ENCODE assay signal across 29 cellular contexts in the genomic region with DNA sequence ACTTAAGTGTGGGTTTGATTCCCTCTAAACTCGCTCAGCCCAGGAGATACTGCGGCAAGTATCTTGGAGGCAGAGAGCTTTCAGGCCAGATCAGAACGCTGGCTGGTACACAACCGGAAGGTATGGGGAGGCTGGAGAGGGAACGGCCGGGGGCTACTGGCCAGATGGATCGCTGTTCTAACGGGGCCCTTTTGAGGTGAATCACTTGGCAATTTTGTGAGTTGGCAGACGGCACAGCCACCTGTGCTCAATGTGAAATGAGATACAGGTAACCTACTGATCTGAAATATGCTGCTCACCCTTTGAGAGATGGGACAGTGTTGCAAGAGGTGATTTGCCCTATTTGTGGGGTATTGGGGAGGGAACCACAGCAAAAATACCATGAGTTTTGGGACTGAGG.
"Had no signal": no experiment of that assay in that cellular context is flagged by ENCODE, and none has a peak within 500 bp of the region (broad histone marks: within the 10 kb centered on the region; RNA-seq: fewer than 3 reads in every experiment).

No MANE protein-coding gene starts in this region.

- H3K27ac ChIP-seq: neutrophil, ovary, parathyroid adenoma, psoas muscle, right lobe of liver, sigmoid colon, stomach, thoracic aorta, thyroid gland, tibial nerve, upper lobe of left lung, vagina had no signal

- H3K36me3 Mint-ChIP-seq: natural killer cell treated with Interleukin-12 subunit alpha and Interleukin-12 subunit beta and Interleukin-15 and Interleukin-18, amount 100 ng/mL, for 72 hours; stimulated activated effector memory CD8-positive, alpha-beta T cell treated with anti-CD3 and anti-CD28 coated beads, Interleukin-12 subunit alpha, Interleukin-12 subunit beta, amount 100 ng/mL, for 72 hours; stimulated activated naive B cell treated with anti-CD40 and anti-IgM and Interleukin-4, amounts not matched to agents 10 μg/mL and 1 μg/mL and 100 μg/mL, for 72 hours had no signal

- H3K27me3 ChIP-seq: neutrophil, ovary, right lobe of liver, sigmoid colon, stomach, thyroid gland, tibial nerve, upper lobe of left lung, vagina had no signal

- H3K27me3 Mint-ChIP-seq: natural killer cell treated with Interleukin-12 subunit alpha and Interleukin-12 subunit beta and Interleukin-15 and Interleukin-18, amount 100 ng/mL, for 72 hours; stimulated activated naive B cell treated with anti-CD40 and anti-IgM and Interleukin-4, amounts not matched to agents 10 μg/mL and 1 μg/mL and 100 μg/mL, for 72 hours; stimulated activated naive CD8-positive, alpha-beta T cell treated with anti-CD3 and anti-CD28 coated beads, Interleukin-15, Interleukin-2, amounts not matched to agents 100 ng/mL and 50 ng/mL, for 24 hours had no signal

- H3K4me1 ChIP-seq: parathyroid adenoma, psoas muscle, right lobe of liver, sigmoid colon, stomach, thyroid gland, tibial nerve, upper lobe of left lung, vagina had no signal

- H3K4me3 Mint-ChIP-seq: natural killer cell treated with Interleukin-12 subunit alpha and Interleukin-12 subunit beta and Interleukin-15 and Interleukin-18, amount 100 ng/mL, for 72 hours; nephron progenitor cell; neural crest cell; stimulated activated effector memory CD8-positive, alpha-beta T cell treated with anti-CD3 and anti-CD28 coated beads, Interleukin-12 subunit alpha, Interleukin-12 subunit beta, amount 100 ng/mL, for 72 hours; stimulated activated naive B cell treated with anti-CD40 and anti-IgM and Interleukin-4, amounts not matched to agents 10 μg/mL and 1 μg/mL and 100 μg/mL, for 72 hours; stimulated activated naive CD8-positive, alpha-beta T cell treated with anti-CD3 and anti-CD28 coated beads, Interleukin-15, Interleukin-2, amounts not matched to agents 100 ng/mL and 50 ng/mL, for 24 hours had no signal

- H3K4me3 ChIP-seq: ovary, psoas muscle, right lobe of liver, sigmoid colon, stomach, thoracic aorta, thyroid gland, tibial nerve, upper lobe of left lung, vagina had no signal

- DNase-seq: nephron progenitor cell; nucleus accumbens; ovary; posterior cingulate gyrus; psoas muscle; right cardiac atrium; right lobe of liver; sigmoid colon; small intestine; stimulated activated CD4-positive, alpha-beta T cell treated with anti-CD3 and anti-CD28 coated beads, Interleukin-15, amount 100 ng/mL, for 24 hours; stimulated activated CD4-positive, alpha-beta T cell treated with anti-CD3 and anti-CD28 coated beads, Interleukin-2, amount 100 ng/mL, for 24 hours; stimulated activated CD4-positive, alpha-beta T cell treated with anti-CD3 and anti-CD28 coated beads, Interleukin-2, amount 100 ng/mL, for 48 hours; stimulated activated CD4-positive, alpha-beta T cell treated with anti-CD3 and anti-CD28 coated beads, Interleukin-4, amount 100 ng/mL, for 24 hours; stimulated activated naive B cell treated with anti-CD40 and anti-IgM and Interleukin-4, amounts not matched to agents 10 μg/mL and 1 μg/mL and 100 μg/mL, for 72 hours; stimulated activated naive CD4-positive, alpha-beta T cell treated with Interleukin-2 at 50 U/mL for 16 hours; stomach; thyroid gland; trophoblast cell; upper lobe of left lung had no signal

- H3K27ac Mint-ChIP-seq: natural killer cell treated with Interleukin-12 subunit alpha and Interleukin-12 subunit beta and Interleukin-15 and Interleukin-18, amount 100 ng/mL, for 72 hours; nephron progenitor cell; progenitor cell of endocrine pancreas; stimulated activated effector memory CD8-positive, alpha-beta T cell treated with anti-CD3 and anti-CD28 coated beads, Interleukin-12 subunit alpha, Interleukin-12 subunit beta, amount 100 ng/mL, for 72 hours; stimulated activated naive B cell treated with anti-CD40 and anti-IgM and Interleukin-4, amounts not matched to agents 10 μg/mL and 1 μg/mL and 100 μg/mL, for 72 hours; stimulated activated naive CD8-positive, alpha-beta T cell treated with anti-CD3 and anti-CD28 coated beads, Interleukin-15, Interleukin-2, amounts not matched to agents 100 ng/mL and 50 ng/mL, for 24 hours had no signal

- H3K4me1 Mint-ChIP-seq: nephron progenitor cell; neural crest cell; stimulated activated effector memory CD8-positive, alpha-beta T cell treated with anti-CD3 and anti-CD28 coated beads, Interleukin-12 subunit alpha, Interleukin-12 subunit beta, amount 100 ng/mL, for 72 hours; stimulated activated naive B cell treated with anti-CD40 and anti-IgM and Interleukin-4, amounts not matched to agents 10 μg/mL and 1 μg/mL and 100 μg/mL, for 72 hours had no signal

- H3K36me3 ChIP-seq: neutrophil, ovary, right lobe of liver, sigmoid colon, stomach, thoracic aorta, thyroid gland, tibial nerve, upper lobe of left lung, vagina had no signal

- H3K9me3 ChIP-seq: neutrophil, ovary, right lobe of liver, sigmoid colon, thoracic aorta, thyroid gland, tibial nerve, upper lobe of left lung, vagina had no signal
